In genomic region chr14:59882957-59883356, GRCh38 we compare ENCODE assay signal across 15 cellular contexts. TPM values are rescaled to one million over a fixed set of nuclear protein-coding genes. Genes with fewer than 3 reads are reported as not detected.
DNase-seq lines count a peak whose midpoint lies in the region; TF ChIP-seq lines count a peak whose summit lies in the region.
"Had no signal": no experiment of that assay in that cellular context is flagged by ENCODE, and none has a peak within 500 bp of the region (broad histone marks: within the 10 kb centered on the region; RNA-seq: fewer than 3 reads in every experiment).

No MANE protein-coding gene starts in this region.

- peaks cover 2% of the 10 kb centered on the region for H3K9me3 Mint-ChIP-seq in activated CD4-positive, alpha-beta memory T cell treated with anti-CD3 and anti-CD28 coated beads, Interleukin-2, amount 10 ng/mL, durations not matched to agents 7 days and 5 days

- H3K27me3 ChIP-seq in testis = no peaks in the 10 kb centered on the region
- H3K27me3 ChIP-seq: BLaER1 treated with 17β-estradiol and CSF1 and Interleukin-3, amounts not matched to agents 10 nM and 100 nM had no signal

- POLR2A ChIA-PET in activated CD4-positive, alpha-beta memory T cell treated with anti-CD3 and anti-CD28 coated beads, Interleukin-2, amount 10 ng/mL, durations not matched to agents 7 days and 5 days (lab: Charles Lee) = no interaction called here

- H3K4me3 Mint-ChIP-seq in activated CD4-positive, alpha-beta memory T cell treated with anti-CD3 and anti-CD28 coated beads, Interleukin-2, amount 10 ng/mL, durations not matched to agents 7 days and 5 days = no peak overlapping the region
- H3K4me3 Mint-ChIP-seq: activated naive CD8-positive, alpha-beta T cell treated with anti-CD3 and anti-CD28 coated beads, Interleukin-2, amount 50 U/mL, for 24 hours had no signal

- H3K27ac ChIP-seq in testis = no peak overlapping the region
- H3K27ac ChIP-seq: BLaER1 treated with 17β-estradiol and CSF1 and Interleukin-3, amounts not matched to agents 10 nM and 100 nM had no signal

- intact Hi-C loops in testis (cut with DNase I; ENCODE audit: low total_unique reads) = no loop called here

- TF ChIP-seq POLR2A in testis (IDR thresholded peaks at IDR 0.05) = no peak

- H3K27me3 Mint-ChIP-seq in activated CD4-positive, alpha-beta memory T cell treated with anti-CD3 and anti-CD28 coated beads, Interleukin-2, amount 10 ng/mL, durations not matched to agents 7 days and 5 days = peaks cover 17% of the 10 kb centered on the region

- no peaks in the 10 kb centered on the region for H3K4me1 ChIP-seq in testis
- H3K4me1 ChIP-seq: BLaER1 treated with 17β-estradiol and CSF1 and Interleukin-3, amounts not matched to agents 10 nM and 100 nM had no signal

- TF ChIP-seq CTCF in choroid plexus epithelial cell (conservative IDR thresholded peaks at IDR 0.05; ENCODE audit: low read depth, low read length) = peak; percentile 66
- TF ChIP-seq CTCF in testis (IDR thresholded peaks at IDR 0.05) = peak in 2 of 3 experiments; percentile 7 to 10

- H3K9me3 ChIP-seq in testis = no peaks in the 10 kb centered on the region
- H3K9me3 ChIP-seq: BLaER1 treated with 17β-estradiol and CSF1 and Interleukin-3, amounts not matched to agents 10 nM and 100 nM had no signal

- no peaks in the 10 kb centered on the region for H3K4me1 Mint-ChIP-seq in activated CD4-positive, alpha-beta memory T cell treated with anti-CD3 and anti-CD28 coated beads, Interleukin-2, amount 10 ng/mL, durations not matched to agents 7 days and 5 days
- H3K4me1 Mint-ChIP-seq: activated naive CD8-positive, alpha-beta T cell treated with anti-CD3 and anti-CD28 coated beads, Interleukin-2, amount 50 U/mL, for 24 hours had no signal

- peak; percentile 12 for DNase-seq in SIG-M5 treated with dmso at 0.1 percent for 504 hours (lab: John Stamatoyannopoulos, UW; ENCODE audit: unreplicated experiment)
- no peak for DNase-seq in SIG-M5 (lab: John Stamatoyannopoulos, UW)
- DNase-seq in MV-4-11 (lab: John Stamatoyannopoulos, UW) = peak; percentile 7
- peak; percentile 33 for DNase-seq in choroid plexus epithelial cell (ENCODE audit: low read depth)
- DNase-seq in testis = no peak
- DNase-seq in NCI-H1105 treated with DMSO at 0.1 percent for 48 hours (lab: John Stamatoyannopoulos, UW) = no peak
- DNase-seq in activated CD4-positive, alpha-beta memory T cell treated with anti-CD3 and anti-CD28 coated beads, Interleukin-2, amount 10 ng/mL, durations not matched to agents 7 days and 5 days = no peak
- no peak for DNase-seq in cerebellar nuclear complex (lab: John Stamatoyannopoulos, UW)
- DNase-seq: activated CD4-positive, alpha-beta T cell treated with anti-CD3 and anti-CD28 coated beads for 4 hours; activated naive CD8-positive, alpha-beta T cell treated with anti-CD3 and anti-CD28 coated beads, Interleukin-2, amount 50 U/mL, for 24 hours; foreskin melanocyte; stimulated activated naive CD8-positive, alpha-beta T cell treated with anti-CD3 and anti-CD28 coated beads, Interleukin-15, Interleukin-2, amounts not matched to agents 100 U/mL and 50 U/mL, for 24 hours had no signal

- no peaks in the 10 kb centered on the region for H3K36me3 Mint-ChIP-seq in activated CD4-positive, alpha-beta memory T cell treated with anti-CD3 and anti-CD28 coated beads, Interleukin-2, amount 10 ng/mL, durations not matched to agents 7 days and 5 days (ENCODE audit: low read depth)

- no peaks in the 10 kb centered on the region for H3K36me3 ChIP-seq in testis (ENCODE audit: low read depth, missing control alignments)
- H3K36me3 ChIP-seq: BLaER1 treated with 17β-estradiol and CSF1 and Interleukin-3, amounts not matched to agents 10 nM and 100 nM had no signal

- no peak overlapping the region for H3K27ac Mint-ChIP-seq in activated CD4-positive, alpha-beta memory T cell treated with anti-CD3 and anti-CD28 coated beads, Interleukin-2, amount 10 ng/mL, durations not matched to agents 7 days and 5 days
- H3K27ac Mint-ChIP-seq: activated naive CD8-positive, alpha-beta T cell treated with anti-CD3 and anti-CD28 coated beads, Interleukin-2, amount 50 U/mL, for 24 hours had no signal

- 39 to 71% methylated on average over 1 of the region's 1 CpG for WGBS in testis, 2 donors

- H3K4me3 ChIP-seq in choroid plexus epithelial cell (ENCODE audit: low read depth, low read length) (no peak overlapping the region), testis (no peak overlapping the region)
- H3K4me3 ChIP-seq: BLaER1 treated with 17β-estradiol and CSF1 and Interleukin-3, amounts not matched to agents 10 nM and 100 nM had no signal

- CTCF ChIA-PET in activated CD4-positive, alpha-beta memory T cell treated with anti-CD3 and anti-CD28 coated beads, Interleukin-2, amount 10 ng/mL, durations not matched to agents 7 days and 5 days (lab: Charles Lee) = interaction anchor here (1.5 kb wide), 1 partner anchor 15 kb away, joined by 4 read pairs; no protein-coding TSS in a partner anchor

RNA-seq across cellular contexts. Expression of gene RTN1, which starts 12.4 kb away (rescaled TPM):
- 10 to 100 TPM in 1 of 2 donors, 1 to 10 TPM in 1; 8.2 to 11.1 TPM for total RNA-seq in testis
- 10.9 TPM for polyA plus RNA-seq in testis (ENCODE audit: insufficient read depth, low read depth, low replicate concordance)
- total RNA-seq in activated CD4-positive, alpha-beta memory T cell treated with anti-CD3 and anti-CD28 coated beads, Interleukin-2, amount 10 ng/mL, durations not matched to agents 7 days and 5 days = not detected

RNA-seq across cellular contexts. Expression of gene LRRC9, which starts 37.0 kb away (rescaled TPM):
- 10 to 100 TPM in 1 of 2 donors, 1 to 10 TPM in 1; 4.3 to 11.0 TPM for total RNA-seq in testis
- polyA plus RNA-seq in testis (ENCODE audit: insufficient read depth, low read depth, low replicate concordance) = 10.1 TPM
- total RNA-seq in activated CD4-positive, alpha-beta memory T cell treated with anti-CD3 and anti-CD28 coated beads, Interleukin-2, amount 10 ng/mL, durations not matched to agents 7 days and 5 days = not detected
- total RNA-seq: HT1080, mesenteric fat pad had no signal

Comparison
In these comparisons a context has a peak if more than half of its experiments do, and no peak if none do; other contexts are left out.
1. DNase-seq: peak in SIG-M5 treated with dmso at 0.1 percent for 504 hours (single experiment), MV-4-11 (single experiment) and choroid plexus epithelial cell (single experiment); none in SIG-M5 (single experiment), testis (single experiment), NCI-H1105 treated with DMSO at 0.1 percent for 48 hours (single experiment), activated CD4-positive, alpha-beta memory T cell treated with anti-CD3 and anti-CD28 coated beads, Interleukin-2, amount 10 ng/mL, durations not matched to agents 7 days and 5 days (single experiment) and cerebellar nuclear complex (0 of 2).
2. RNA of gene RTN1, which starts 12.4 kb away (total RNA-seq): 8.2 to 11.1 TPM in testis; not detected in activated CD4-positive, alpha-beta memory T cell treated with anti-CD3 and anti-CD28 coated beads, Interleukin-2, amount 10 ng/mL, durations not matched to agents 7 days and 5 days; every median in the first group is over 4 times any median in the second.
3. RNA of gene LRRC9, which starts 37.0 kb away (total RNA-seq): 4.3 to 11.0 TPM in testis; not detected in activated CD4-positive, alpha-beta memory T cell treated with anti-CD3 and anti-CD28 coated beads, Interleukin-2, amount 10 ng/mL, durations not matched to agents 7 days and 5 days; every median in the first group is over 4 times any median in the second.